In the genomic region with DNA sequence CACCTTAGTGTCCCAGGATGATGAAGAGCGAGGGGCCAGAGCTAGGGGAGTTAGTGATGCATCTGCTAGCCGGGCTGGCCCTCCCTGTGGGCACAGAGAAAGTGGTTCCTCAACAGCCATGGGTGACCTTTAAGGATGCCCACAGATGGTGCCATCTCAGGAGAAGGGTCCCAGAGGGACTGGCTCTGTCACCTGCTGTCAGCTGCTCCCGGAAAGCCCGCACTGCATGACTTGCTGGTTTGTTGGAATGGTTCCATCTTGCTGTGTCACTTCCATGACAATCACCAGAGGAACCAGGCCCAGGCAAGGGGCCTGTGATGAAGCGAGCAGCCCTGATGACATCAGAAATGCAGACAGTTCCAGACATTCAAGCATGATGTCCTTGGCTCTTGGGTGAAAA, we compare ENCODE assay signal across 15 cellular contexts.
DNase-seq lines count a peak whose midpoint lies in the region; ATAC-seq, FAIRE-seq and TF ChIP-seq lines count a peak whose summit lies in the region.
"Had no signal": no experiment of that assay in that cellular context is flagged by ENCODE, and none has a peak within 500 bp of the region (broad histone marks: within the 10 kb centered on the region; RNA-seq: fewer than 3 reads in every experiment).

No MANE protein-coding gene starts in this region.

- H3K9ac ChIP-seq in BLaER1 (peak overlapping the region; percentile 11; the same call in 1 of the 2 replicates), K562 (ENCODE audit: insufficient read depth in 1 of 2, low read depth in 2 of 2, low read length in 2 of 2) (no peak overlapping the region)

- no peaks in the 10 kb centered on the region for H3K79me2 ChIP-seq in K562 (ENCODE audit: control insufficient read depth, insufficient read depth, low read length)

- no TSS peak for BruUV-seq in K562 (replicated peaks; lab: Mats Ljungman, UMichigan)

- no peak for TF ChIP-seq RAD21 in K562 (CRISPR knock-in tag; conservative IDR thresholded peaks at IDR 0.05 in 1 of 2, IDR thresholded peaks at IDR 0.05 in 1 of 2)

- no peaks in the 10 kb centered on the region for H3K9me1 ChIP-seq in K562 (ENCODE audit: control insufficient read depth, insufficient read depth, low read length)

- H4K20me1 ChIP-seq in BLaER1, result peaks cover 100% of the 10 kb centered on the region
- no peaks in the 10 kb centered on the region; the same call in 1 of the 2 replicates for H4K20me1 ChIP-seq in K562 (replicated peaks; ENCODE audit: control insufficient read depth, insufficient read depth, low read length)

- 3% methylated on average over 5 of the region's 5 CpGs for WGBS in K562 (ENCODE audit: insufficient coverage, low coverage, missing lambda C conversion rate)

- H3K27me3 Mint-ChIP-seq in effector memory CD8-positive, alpha-beta T cell, result peaks cover 18 to 38% of the 10 kb centered on the region in 2 donors

- H3K9me3 Mint-ChIP-seq in effector memory CD8-positive, alpha-beta T cell, result no peaks in the 10 kb centered on the region

- in situ Hi-C loops in K562 (cut with MboI), result no loop called here

- H3K27ac Mint-ChIP-seq in effector memory CD8-positive, alpha-beta T cell, result no peak overlapping the region
- H3K27ac Mint-ChIP-seq: CD4-positive, alpha-beta memory T cell; HFFc6 had no signal

- peak; percentile 47 for DNase-seq in BE2C
- no peak for DNase-seq in K562 (ENCODE audit: extremely low read depth in 1 of 4, low spot score in 3 of 4)
- DNase-seq in mesenteric fat pad (ENCODE audit: low spot score), result peak; percentile 77
- no peak for DNase-seq in effector memory CD8-positive, alpha-beta T cell
- DNase-seq: CD4-positive, alpha-beta memory T cell; DMS79; HCEC 1CT; HFFc6; KBM-7 had no signal

- H3K36me3 ChIP-seq in BE2C, result no peaks in the 10 kb centered on the region
- peaks cover 86% of the 10 kb centered on the region for H3K36me3 ChIP-seq in BLaER1
- H3K36me3 ChIP-seq in K562 (ENCODE audit: control insufficient read depth, insufficient read depth, low read length), result no peaks in the 10 kb centered on the region

- H3K4me1 ChIP-seq in BE2C (no peaks in the 10 kb centered on the region), BLaER1 (peaks cover 98% of the 10 kb centered on the region), K562 (replicated peaks in 1 of 2; ENCODE audit: control insufficient read depth in 2 of 2, insufficient read depth in 2 of 2, low read length in 2 of 2) (no peaks in the 10 kb centered on the region)
- H3K4me1 ChIP-seq: A549 had no signal

- TF ChIP-seq CTCF in BE2C (IDR thresholded peaks at IDR 0.05; ENCODE audit: low read depth, low read length) (no peak), K562 (IDR thresholded peaks at IDR 0.05 in 2 of 3, conservative IDR thresholded peaks at IDR 0.05 in 1 of 3; ENCODE audit: insufficient read depth in 2 of 3, low read depth in 1 of 3, low read length in 3 of 3) (no peak)

- peak overlapping the region; percentile 38 for H3K27ac ChIP-seq in BLaER1
- no peak overlapping the region for H3K27ac ChIP-seq in K562 (ENCODE audit: extremely low read depth, low read depth, low read length)
- H3K27ac ChIP-seq: A549 had no signal

- TF ChIP-seq POLR2A in K562 (conservative IDR thresholded peaks at IDR 0.05), result no peak

- no peak for FAIRE-seq in K562 (lab: Jason Lieb, UNC)
- FAIRE-seq: A549, GM12878, GM18507 had no signal

- no peaks in the 10 kb centered on the region for H3K27me3 ChIP-seq in BE2C
- H3K27me3 ChIP-seq in BLaER1, result no peaks in the 10 kb centered on the region
- H3K27me3 ChIP-seq in K562 (ENCODE audit: control insufficient read depth in 2 of 2, insufficient read depth in 2 of 2, low read length in 2 of 2), result peaks cover 0 to 17% of the 10 kb centered on the region in 2 experiments; a peak in 3 of 5 replicates

- H3K9me3 ChIP-seq in BE2C (no peaks in the 10 kb centered on the region), BLaER1 (no peaks in the 10 kb centered on the region), K562 (replicated peaks; ENCODE audit: control insufficient read depth, insufficient read depth, low read depth, low read length) (no peaks in the 10 kb centered on the region)
- H3K9me3 ChIP-seq: A549 had no signal

- H2AFZ ChIP-seq in K562 (ENCODE audit: low read depth, low read length), result no peak overlapping the region

- H3K4me2 ChIP-seq in BLaER1 (peak overlapping the region; percentile 59), K562 (ENCODE audit: insufficient read depth, low read length) (no peak overlapping the region)
- H3K4me2 ChIP-seq: A549 had no signal

- CTCF ChIA-PET in K562 (lab: Yijun Ruan, JAX; ENCODE audit: low intra/inter-chr PET ratio), result no interaction called here

- intact Hi-C loops in K562 (cut with micrococcal nuclease), result no loop called here

- POLR2A ChIA-PET in K562 (lab: Yijun Ruan, JAX), result no interaction called here

- H3K36me3 Mint-ChIP-seq in effector memory CD8-positive, alpha-beta T cell (ENCODE audit: insufficient read depth), result no peaks in the 10 kb centered on the region
- H3K36me3 Mint-ChIP-seq: CD4-positive, alpha-beta memory T cell had no signal

- no peaks in the 10 kb centered on the region for H3K4me1 Mint-ChIP-seq in effector memory CD8-positive, alpha-beta T cell (ENCODE audit: low read depth in 2 of 2)
- H3K4me1 Mint-ChIP-seq: CD4-positive, alpha-beta memory T cell had no signal

- no peak for TF ChIP-seq EP300 in K562 (IDR thresholded peaks at IDR 0.05; ENCODE audit: low read length)

- H3K4me3 ChIP-seq in BE2C (ENCODE audit: low read depth, low read length) (no peak overlapping the region), BLaER1 (no peak overlapping the region), K562 (no peak overlapping the region)
- H3K4me3 ChIP-seq: A549, GM12878 had no signal

- ATAC-seq in K562, result no peak
- ATAC-seq in effector memory CD8-positive, alpha-beta T cell (replicated peaks), result no peak
- ATAC-seq in GM18511 (IDR thresholded peaks at IDR 0.05; ENCODE audit: unreplicated experiment), result no peak
- ATAC-seq in GM19455 (IDR thresholded peaks at IDR 0.05; ENCODE audit: unreplicated experiment), result no peak
- ATAC-seq: A549, GM12878 had no signal

- no peak overlapping the region for H3K4me3 Mint-ChIP-seq in effector memory CD8-positive, alpha-beta T cell
- H3K4me3 Mint-ChIP-seq: CD4-positive, alpha-beta memory T cell; HFFc6 had no signal

TF ChIP-seq in K562, 482 proteins besides CTCF, POLR2A, EP300 and RAD21:
- TF ChIP-seq MAFG (tag; conservative IDR thresholded peaks at IDR 0.05) (peak; percentile 62), TCFL5 (CRISPR knock-in tag; conservative IDR thresholded peaks at IDR 0.05) (no peak), SMARCE1 (IDR thresholded peaks at IDR 0.05) (no peak)

Comparison
In these comparisons a context has a peak if more than half of its experiments do, and no peak if none do; other contexts are left out.
1. DNase-seq: peak in BE2C (single experiment) and mesenteric fat pad (single experiment); none in K562 (0 of 4) and effector memory CD8-positive, alpha-beta T cell (0 of 3).